Comparison of ENCODE assay signal across 11 cellular contexts in the genomic region with DNA sequence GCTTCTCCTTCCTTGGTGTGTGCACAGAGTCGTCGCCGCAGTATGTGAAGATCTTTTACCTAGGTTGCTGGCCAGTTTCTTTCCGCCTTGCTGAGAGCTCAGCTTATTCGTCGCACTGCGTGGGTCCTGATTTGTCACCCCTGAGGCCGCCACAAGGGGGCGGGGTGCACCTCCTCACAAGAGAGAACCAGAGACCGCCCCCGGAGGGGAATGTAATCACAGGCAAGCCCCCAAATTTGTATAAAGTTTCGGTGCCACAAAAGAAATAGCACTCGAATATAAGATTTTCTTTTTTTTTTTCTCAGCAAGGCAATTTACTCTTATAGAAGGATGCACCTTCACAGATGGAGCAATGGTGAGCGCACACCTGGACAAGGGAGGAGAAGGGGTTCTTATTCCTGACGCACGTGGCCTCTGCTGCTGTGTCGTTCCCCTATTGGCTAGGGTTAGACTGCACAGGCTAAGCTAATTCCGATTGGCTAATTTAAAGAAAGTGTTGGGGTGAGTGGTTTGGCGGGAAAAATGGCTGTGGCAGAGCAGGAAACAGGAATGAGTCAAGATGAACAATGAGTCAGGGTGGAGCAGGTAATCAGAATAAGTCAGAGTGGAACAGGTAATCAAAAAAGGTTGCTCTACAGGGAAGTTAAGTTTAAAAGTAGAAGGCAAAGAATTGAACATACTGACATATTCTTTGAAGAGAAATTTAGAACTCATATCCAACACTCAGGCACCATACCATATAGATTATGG. TPM values are rescaled to one million over a fixed set of nuclear protein-coding genes. Genes with fewer than 3 reads are reported as not detected.
DNase-seq lines count a peak whose midpoint lies in the region; ATAC-seq, FAIRE-seq and TF ChIP-seq lines count a peak whose summit lies in the region.
"Had no signal": no experiment of that assay in that cellular context is flagged by ENCODE, and none has a peak within 500 bp of the region (broad histone marks: within the 10 kb centered on the region; RNA-seq: fewer than 3 reads in every experiment).

No MANE protein-coding gene starts in this region.

- peaks cover 25% of the 10 kb centered on the region for H3K9me3 Mint-ChIP-seq in activated CD8-positive, alpha-beta T cell treated with anti-CD3 and anti-CD28 coated beads for 36 hours
- peaks cover 24% of the 10 kb centered on the region for H3K9me3 Mint-ChIP-seq in activated CD8-positive, alpha-beta T cell treated with anti-CD3 and anti-CD28 coated beads, Interleukin-2, amount 10 ng/mL, durations not matched to agents 7 days and 5 days (ENCODE audit: insufficient read depth)
- H3K9me3 Mint-ChIP-seq in IgD-negative memory B cell (peaks cover 2 to 8% (median 5%) of the 10 kb centered on the region in 3 donors), neural progenitor cell (peaks cover 54% of the 10 kb centered on the region)

- peaks cover 8% of the 10 kb centered on the region for H3F3A ChIP-seq in neural progenitor cell (ENCODE audit: low read depth)

- H2AFZ ChIP-seq in K562 (ENCODE audit: low read depth, low read length): no peak overlapping the region
- H2AFZ ChIP-seq in neural progenitor cell (replicated peaks): no peak overlapping the region

- no peak for ATAC-seq in activated CD8-positive, alpha-beta T cell treated with anti-CD3 and anti-CD28 coated beads for 36 hours
- no peak for ATAC-seq in activated CD8-positive, alpha-beta T cell treated with anti-CD3 and anti-CD28 coated beads, Interleukin-2, amount 10 ng/mL, durations not matched to agents 7 days and 5 days
- ATAC-seq in K562: no peak

- no peak; a peak in 1 of 4 replicates for TF ChIP-seq RAD21 in K562 (CRISPR knock-in tag; conservative IDR thresholded peaks at IDR 0.05 in 1 of 2, IDR thresholded peaks at IDR 0.05 in 1 of 2)

- in situ Hi-C loops in K562 (cut with MboI): no loop called here

- H3K27me3 ChIP-seq in K562 (ENCODE audit: control insufficient read depth in 2 of 2, insufficient read depth in 2 of 2, low read length in 2 of 2): no peaks in the 10 kb centered on the region
- H3K27me3 ChIP-seq in neural progenitor cell: no peaks in the 10 kb centered on the region

- peak; percentile 26 for FAIRE-seq in K562 (lab: Jason Lieb, UNC)

- H3K27ac ChIP-seq in K562 (ENCODE audit: extremely low read depth, low read depth, low read length): no peak overlapping the region
- H3K27ac ChIP-seq in neural progenitor cell: no peak overlapping the region
- no peak overlapping the region for H3K27ac ChIP-seq in caudate nucleus (ENCODE audit: low read depth, low read length)

- peak overlapping the region; percentile 70 for H3K27ac Mint-ChIP-seq in activated CD8-positive, alpha-beta T cell treated with anti-CD3 and anti-CD28 coated beads for 36 hours
- H3K27ac Mint-ChIP-seq in activated CD8-positive, alpha-beta T cell treated with anti-CD3 and anti-CD28 coated beads, Interleukin-2, amount 10 ng/mL, durations not matched to agents 7 days and 5 days: no peak overlapping the region
- peak overlapping the region; percentile 87 to 92 (median 88) for H3K27ac Mint-ChIP-seq in IgD-negative memory B cell
- no peak overlapping the region for H3K27ac Mint-ChIP-seq in neural progenitor cell

- H3K9me3 ChIP-seq in K562 (replicated peaks; ENCODE audit: control insufficient read depth, insufficient read depth, low read depth, low read length): peaks cover 22% of the 10 kb centered on the region
- no peaks in the 10 kb centered on the region for H3K9me3 ChIP-seq in neural progenitor cell (ENCODE audit: low read depth)

- no peaks in the 10 kb centered on the region for H3K27me3 Mint-ChIP-seq in activated CD8-positive, alpha-beta T cell treated with anti-CD3 and anti-CD28 coated beads for 36 hours
- no peaks in the 10 kb centered on the region for H3K27me3 Mint-ChIP-seq in activated CD8-positive, alpha-beta T cell treated with anti-CD3 and anti-CD28 coated beads, Interleukin-2, amount 10 ng/mL, durations not matched to agents 7 days and 5 days (ENCODE audit: low read depth)
- H3K27me3 Mint-ChIP-seq in IgD-negative memory B cell (no peaks in the 10 kb centered on the region), neural progenitor cell (ENCODE audit: insufficient read depth, low read depth) (peaks cover 4% of the 10 kb centered on the region)

- H3K4me2 ChIP-seq in K562 (ENCODE audit: insufficient read depth, low read length): no peak overlapping the region
- H3K4me2 ChIP-seq in neural progenitor cell: no peak overlapping the region

- H3K36me3 ChIP-seq in K562 (ENCODE audit: control insufficient read depth, insufficient read depth, low read length) (peaks cover 18% of the 10 kb centered on the region; the same call in 2 of the 3 replicates), neural progenitor cell (no peaks in the 10 kb centered on the region)

- 95% methylated on average over 17 of the region's 19 CpGs for WGBS in K562 (ENCODE audit: insufficient coverage, low coverage, missing lambda C conversion rate)

- peaks cover 70% of the 10 kb centered on the region for H3K36me3 Mint-ChIP-seq in activated CD8-positive, alpha-beta T cell treated with anti-CD3 and anti-CD28 coated beads for 36 hours (ENCODE audit: low read depth)
- H3K36me3 Mint-ChIP-seq in activated CD8-positive, alpha-beta T cell treated with anti-CD3 and anti-CD28 coated beads, Interleukin-2, amount 10 ng/mL, durations not matched to agents 7 days and 5 days (ENCODE audit: low read depth): peaks cover 64% of the 10 kb centered on the region
- H3K36me3 Mint-ChIP-seq in IgD-negative memory B cell (peaks cover 27% of the 10 kb centered on the region), neural progenitor cell (peaks cover 40% of the 10 kb centered on the region)

- H4K20me1 ChIP-seq in K562 (replicated peaks; ENCODE audit: control insufficient read depth, insufficient read depth, low read length) (no peaks in the 10 kb centered on the region), neural progenitor cell (ENCODE audit: low read depth) (peaks cover 7% of the 10 kb centered on the region)

- no peaks in the 10 kb centered on the region for H3K9me1 ChIP-seq in K562 (ENCODE audit: control insufficient read depth, insufficient read depth, low read length)

- TF ChIP-seq EP300 in K562 (IDR thresholded peaks at IDR 0.05; ENCODE audit: low read length): no peak

- intact Hi-C loops in activated CD8-positive, alpha-beta T cell treated with anti-CD3 and anti-CD28 coated beads for 36 hours (cut with micrococcal nuclease): no loop called here
- intact Hi-C loops in K562 (cut with micrococcal nuclease): loop anchor here (5.0 kb wide), 1 partner anchor 41 kb away; no protein-coding TSS in a partner anchor

- H3K4me1 Mint-ChIP-seq in activated CD8-positive, alpha-beta T cell treated with anti-CD3 and anti-CD28 coated beads for 36 hours (ENCODE audit: low read depth): peaks cover 35% of the 10 kb centered on the region
- H3K4me1 Mint-ChIP-seq in activated CD8-positive, alpha-beta T cell treated with anti-CD3 and anti-CD28 coated beads, Interleukin-2, amount 10 ng/mL, durations not matched to agents 7 days and 5 days (ENCODE audit: low read depth): peaks cover 23% of the 10 kb centered on the region
- H3K4me1 Mint-ChIP-seq in IgD-negative memory B cell (peaks cover 27 to 32% (median 28%) of the 10 kb centered on the region in 3 donors), neural progenitor cell (no peaks in the 10 kb centered on the region)

- no peak overlapping the region for H3K9ac ChIP-seq in K562 (ENCODE audit: insufficient read depth in 1 of 2, low read depth in 2 of 2, low read length in 2 of 2)
- H3K9ac ChIP-seq in neural progenitor cell: no peak overlapping the region

- peak; percentile 31 for TF ChIP-seq CTCF in activated CD8-positive, alpha-beta T cell treated with anti-CD3 and anti-CD28 coated beads for 36 hours (IDR thresholded peaks at IDR 0.05)
- TF ChIP-seq CTCF in K562 (IDR thresholded peaks at IDR 0.05 in 2 of 3, conservative IDR thresholded peaks at IDR 0.05 in 1 of 3; ENCODE audit: insufficient read depth in 2 of 3, low read depth in 1 of 3, low read length in 3 of 3) (peak; percentile 17 to 44 (median 40); a peak in 3 of 6 replicates), neural progenitor cell (IDR thresholded peaks at IDR 0.05) (peak; percentile 51)

- H3K79me2 ChIP-seq in K562 (ENCODE audit: control insufficient read depth, insufficient read depth, low read length) (peaks cover 62% of the 10 kb centered on the region), neural progenitor cell (ENCODE audit: low read depth) (peaks cover 90% of the 10 kb centered on the region)

- H3K4me1 ChIP-seq in K562 (replicated peaks in 1 of 2; ENCODE audit: control insufficient read depth in 2 of 2, insufficient read depth in 2 of 2, low read length in 2 of 2) (peaks cover 6 to 10% of the 10 kb centered on the region in 2 experiments; a peak in 4 of 5 replicates), neural progenitor cell (no peaks in the 10 kb centered on the region)

- TF ChIP-seq POLR2A in K562 (conservative IDR thresholded peaks at IDR 0.05): no peak

- DNase-seq in activated CD8-positive, alpha-beta T cell treated with anti-CD3 and anti-CD28 coated beads for 36 hours: no peak
- no peak for DNase-seq in activated CD8-positive, alpha-beta T cell treated with anti-CD3 and anti-CD28 coated beads, Interleukin-2, amount 10 ng/mL, durations not matched to agents 7 days and 5 days
- DNase-seq in K562 (ENCODE audit: extremely low read depth in 1 of 4, low spot score in 3 of 4) (peak in 1 of 4 experiments; percentile 30), neural progenitor cell (ENCODE audit: low spot score) (peak; percentile 43), NCI-H128 (lab: John Stamatoyannopoulos, UW; ENCODE audit: unreplicated experiment) (no peak), caudate nucleus (lab: John Stamatoyannopoulos, UW) (no peak)
- no peak for DNase-seq in activated effector memory CD4-positive, alpha-beta T cell treated with Interleukin-2 at 50 U/mL for 16 hours
- DNase-seq: HCEC 1CT; kidney glomerular epithelial cell; stimulated activated naive CD4-positive, alpha-beta T cell had no signal

- CTCF ChIA-PET in activated CD8-positive, alpha-beta T cell treated with anti-CD3 and anti-CD28 coated beads for 36 hours (lab: Charles Lee): interaction anchor here (0.7 to 1.0 kb wide), 3 partner anchors 18 to 137 kb away, joined by 3 to 4 read pairs (median 3); no protein-coding TSS in a partner anchor
- CTCF ChIA-PET in activated CD8-positive, alpha-beta T cell treated with anti-CD3 and anti-CD28 coated beads, Interleukin-2, amount 10 ng/mL, durations not matched to agents 7 days and 5 days (lab: Charles Lee): interaction anchor here (1.2 kb wide), 1 partner anchor 99 kb away, joined by 3 read pairs; no protein-coding TSS in a partner anchor
- CTCF ChIA-PET in K562 (lab: Yijun Ruan, JAX; ENCODE audit: low intra/inter-chr PET ratio): no interaction called here

- H3K4me3 ChIP-seq in K562 (no peak overlapping the region), neural progenitor cell (no peak overlapping the region)

- BruUV-seq in K562 (replicated peaks; lab: Mats Ljungman, UMichigan): no TSS peak

- POLR2A ChIA-PET in activated CD8-positive, alpha-beta T cell treated with anti-CD3 and anti-CD28 coated beads for 36 hours (lab: Charles Lee): interaction anchor here (1.0 kb wide), 1 partner anchor 28 kb away, joined by 3 read pairs; no protein-coding TSS in a partner anchor
- POLR2A ChIA-PET in activated CD8-positive, alpha-beta T cell treated with anti-CD3 and anti-CD28 coated beads, Interleukin-2, amount 10 ng/mL, durations not matched to agents 7 days and 5 days (lab: Charles Lee): no interaction called here
- POLR2A ChIA-PET in K562 (lab: Yijun Ruan, JAX): interaction anchor here (0.6 kb wide), 1 partner anchor 9 kb away, joined by 3 read pairs; no protein-coding TSS in a partner anchor

- H3K4me3 Mint-ChIP-seq in activated CD8-positive, alpha-beta T cell treated with anti-CD3 and anti-CD28 coated beads for 36 hours: no peak overlapping the region
- no peak overlapping the region for H3K4me3 Mint-ChIP-seq in activated CD8-positive, alpha-beta T cell treated with anti-CD3 and anti-CD28 coated beads, Interleukin-2, amount 10 ng/mL, durations not matched to agents 7 days and 5 days
- H3K4me3 Mint-ChIP-seq in IgD-negative memory B cell: peak overlapping the region in 3 of 4 donors; percentile 40 to 65 (median 60)
- H3K4me3 Mint-ChIP-seq in neural progenitor cell: no peak overlapping the region

RNA-seq across cellular contexts. Expression of a gene that starts 19.5 kb away (rescaled TPM):
- 10 to 100 TPM; 66.2 to 73.7 TPM for total RNA-seq in activated CD8-positive, alpha-beta T cell treated with anti-CD3 and anti-CD28 coated beads for 36 hours
- total RNA-seq in activated CD8-positive, alpha-beta T cell treated with anti-CD3 and anti-CD28 coated beads, Interleukin-2, amount 10 ng/mL, durations not matched to agents 7 days and 5 days: 10 to 100 TPM; 57.4 to 60.1 TPM
- polyA plus RNA-seq in IgD-negative memory B cell (64.7 TPM), K562 (2011; rRNA removed) (24.3 and 24.7 TPM in 2 replicates), K562 (2014; fragmentation: Illumina TruSeq; extraction: Trizol) (12.5 and 14.4 TPM in 2 replicates), K562 (2014; fragmentation: Nextera tagmentation; extraction: Ambion mirVana) (1 to 10 TPM; 3.2 to 4.7 TPM), K562 (2014; rRNA removed) (11.6 and 12.2 TPM in 2 replicates)
- total RNA-seq in K562 (2011; cell fraction: chromatin; rRNA removed; ENCODE audit: low replicate concordance): 42.2 and 88.7 TPM in 2 replicates
- total RNA-seq in K562 (2011; cell fraction: nucleolus; rRNA removed): 19.5 and 23.2 TPM in 2 replicates
- total RNA-seq in K562 (2011; cell fraction: nucleoplasm; rRNA removed): 36.6 and 49.6 TPM in 2 replicates
- total RNA-seq in K562 (2014; rRNA removed) (12.1 and 12.4 TPM in 2 replicates), K562 (2014; rRNA removed; fragmentation: Illumina TruSeq; extraction: Trizol) (16.1 and 19.6 TPM in 2 replicates), K562 (2015; rRNA removed; fragmentation: Illumina TruSeq; extraction: Trizol) (17.1 and 17.2 TPM in 2 replicates), K562 (2021) (15.3 and 17.0 TPM in 2 replicates), neural progenitor cell (ENCODE audit: low replicate concordance) (45.6 and 64.5 TPM in 2 replicates)
- polyA plus RNA-seq in K562 (2011; cell fraction: cytosol; rRNA removed): 11.6 and 17.3 TPM in 2 replicates
- 34.8 and 45.8 TPM in 2 replicates for polyA plus RNA-seq in K562 (2011; cell fraction: nucleus; rRNA removed)
- polyA plus RNA-seq in K562 (2012): 9.0 and 14.7 TPM in 2 replicates
- 37.1 and 46.6 TPM in 2 replicates for polyA minus RNA-seq in K562 (2011; rRNA and poly(A)+ RNA removed)
- 16.8 and 20.7 TPM in 2 replicates for polyA minus RNA-seq in K562 (2011; cell fraction: cytosol; rRNA and poly(A)+ RNA removed)
- 13.1 and 32.8 TPM in 2 replicates for polyA minus RNA-seq in K562 (2011; cell fraction: nucleus; rRNA and poly(A)+ RNA removed)

Comparison
In these comparisons a context has a peak if more than half of its experiments do, and no peak if none do; other contexts are left out.
1. H3K27ac Mint-ChIP-seq: peak in activated CD8-positive, alpha-beta T cell treated with anti-CD3 and anti-CD28 coated beads for 36 hours (single experiment) and IgD-negative memory B cell (3 of 3); none in activated CD8-positive, alpha-beta T cell treated with anti-CD3 and anti-CD28 coated beads, Interleukin-2, amount 10 ng/mL, durations not matched to agents 7 days and 5 days (single experiment) and neural progenitor cell (single experiment).
2. H3K4me3 Mint-ChIP-seq: peak in IgD-negative memory B cell (3 of 4); none in activated CD8-positive, alpha-beta T cell treated with anti-CD3 and anti-CD28 coated beads for 36 hours (single experiment), activated CD8-positive, alpha-beta T cell treated with anti-CD3 and anti-CD28 coated beads, Interleukin-2, amount 10 ng/mL, durations not matched to agents 7 days and 5 days (single experiment) and neural progenitor cell (single experiment).
3. Peak in every context shown above with its lines, with median percentiles within 50 percentile points of each other: CTCF ChIP-seq.